ENCODE assay signal across 22 cellular contexts in genomic region chr3:156472150-156472549, GRCh38.
DNase-seq lines count a peak whose midpoint lies in the region; ATAC-seq, FAIRE-seq and TF ChIP-seq lines count a peak whose summit lies in the region.
"Had no signal": no experiment of that assay in that cellular context is flagged by ENCODE, and none has a peak within 500 bp of the region (broad histone marks: within the 10 kb centered on the region; RNA-seq: fewer than 3 reads in every experiment).

No MANE protein-coding gene starts in this region.

- no peaks in the 10 kb centered on the region for H3K9me3 ChIP-seq in CD4-positive, CD25-positive, alpha-beta regulatory T cell (ENCODE audit: control insufficient read depth in 2 of 2, low read length in 2 of 2)
- H3K9me3 ChIP-seq in GM12878 (replicated peaks; ENCODE audit: control insufficient read depth, insufficient read depth, low read length) = no peaks in the 10 kb centered on the region
- H3K9me3 ChIP-seq: BE2C, HAP-1, left ventricle myocardium inferior, Peyer's patch, sigmoid colon had no signal

- peak in 1 of 2 donors; percentile 65 for ATAC-seq in CD4-positive, CD25-positive, alpha-beta regulatory T cell (ENCODE audit: low read depth in 2 of 2)
- ATAC-seq in GM12878 = peak; percentile 64
- ATAC-seq in activated CD8-positive, alpha-beta memory T cell treated with anti-CD3 and anti-CD28 coated beads, Interleukin-2, amount 10 ng/mL, durations not matched to agents 7 days and 5 days = no peak

- no peak for FAIRE-seq in GM12878 (lab: Jason Lieb, UNC)
- FAIRE-seq: GM12892, HTR-8/SVneo, TTC549 had no signal

- CTCF ChIA-PET in GM12878 (lab: Yijun Ruan, JAX) = interaction anchor here (1.9 to 5.4 kb wide), 2 partner anchors 22 to 38 kb away, joined by 6 to 75 read pairs; no protein-coding TSS in a partner anchor
- CTCF ChIA-PET in activated CD8-positive, alpha-beta memory T cell treated with anti-CD3 and anti-CD28 coated beads, Interleukin-2, amount 10 ng/mL, durations not matched to agents 7 days and 5 days (lab: Charles Lee) = interaction anchor here (1.0 to 3.3 kb wide), 4 partner anchors 11 to 665 kb away, joined by 3 to 24 read pairs (median 4); no protein-coding TSS in a partner anchor

- WGBS in GM12878 (ENCODE audit: insufficient coverage, insufficient replicate concordance, low lambda C conversion rate, missing lambda C conversion rate) = 45% methylated on average over 4 of the region's 4 CpGs

- no peak overlapping the region for H3K4me2 ChIP-seq in GM12878 (ENCODE audit: control insufficient read depth, insufficient read depth)

- H3K4me1 Mint-ChIP-seq in CD4-positive, CD25-positive, alpha-beta regulatory T cell = peaks cover 0 to 13% (median 4%) of the 10 kb centered on the region in 4 donors
- H3K4me1 Mint-ChIP-seq in activated CD8-positive, alpha-beta memory T cell treated with anti-CD3 and anti-CD28 coated beads, Interleukin-2, amount 10 ng/mL, durations not matched to agents 7 days and 5 days = no peaks in the 10 kb centered on the region

- TF ChIP-seq CTCF in 22Rv1 (IDR thresholded peaks at IDR 0.05) (peak; percentile 8; the same call in 1 of the 2 replicates), GM20000 (IDR thresholded peaks at IDR 0.05; ENCODE audit: extremely low read depth, missing control alignments) (peak; percentile 14), GM12878 (IDR thresholded peaks at IDR 0.05 in 2 of 3, conservative IDR thresholded peaks at IDR 0.05 in 1 of 3; ENCODE audit: control insufficient read depth in 2 of 3, extremely low read depth in 1 of 3, insufficient read depth in 1 of 3, low read depth in 3 of 3, low read length in 3 of 3) (peak; percentile 18 to 58 (median 33); a peak in 4 of 6 replicates)

- no peak for TF ChIP-seq EP300 in GM12878 (IDR thresholded peaks at IDR 0.05; ENCODE audit: borderline replicate concordance in 1 of 2, control insufficient read depth in 1 of 2, low read depth in 2 of 2, low read length in 2 of 2)

- no peaks in the 10 kb centered on the region for H3K9me3 Mint-ChIP-seq in CD4-positive, CD25-positive, alpha-beta regulatory T cell
- H3K9me3 Mint-ChIP-seq in activated CD8-positive, alpha-beta memory T cell treated with anti-CD3 and anti-CD28 coated beads, Interleukin-2, amount 10 ng/mL, durations not matched to agents 7 days and 5 days (ENCODE audit: low read depth) = no peaks in the 10 kb centered on the region

- H3K36me3 Mint-ChIP-seq in CD4-positive, CD25-positive, alpha-beta regulatory T cell = no peaks in the 10 kb centered on the region
- H3K36me3 Mint-ChIP-seq in activated CD8-positive, alpha-beta memory T cell treated with anti-CD3 and anti-CD28 coated beads, Interleukin-2, amount 10 ng/mL, durations not matched to agents 7 days and 5 days = no peaks in the 10 kb centered on the region

- peaks cover 50% of the 10 kb centered on the region for H3K27me3 Mint-ChIP-seq in CD4-positive, CD25-positive, alpha-beta regulatory T cell
- peaks cover 35% of the 10 kb centered on the region for H3K27me3 Mint-ChIP-seq in activated CD8-positive, alpha-beta memory T cell treated with anti-CD3 and anti-CD28 coated beads, Interleukin-2, amount 10 ng/mL, durations not matched to agents 7 days and 5 days

- TF ChIP-seq RAD21 in GM12878 (IDR thresholded peaks at IDR 0.05; ENCODE audit: insufficient read depth, low read depth, low read length) = peak; percentile 49

- H2AFZ ChIP-seq in GM12878 (ENCODE audit: control insufficient read depth, low read depth, low read length) = no peak overlapping the region

- H4K20me1 ChIP-seq in GM12878 (ENCODE audit: control insufficient read depth, insufficient read depth) = no peaks in the 10 kb centered on the region

- no peak overlapping the region for H3K4me3 ChIP-seq in CD4-positive, CD25-positive, alpha-beta regulatory T cell (ENCODE audit: low read depth, low read length)
- no peak overlapping the region for H3K4me3 ChIP-seq in GM12878
- H3K4me3 ChIP-seq: HAP-1, left ventricle myocardium inferior, Peyer's patch, sigmoid colon had no signal

- TF ChIP-seq POLR2A in GM12878 (IDR thresholded peaks at IDR 0.05; ENCODE audit: low read depth, low read length) = no peak

- in situ Hi-C loops in GM12878 (cut with MboI) = no loop called here

- peak in 2 of 3 donors; percentile 21 to 50 for DNase-seq in CD4-positive, CD25-positive, alpha-beta regulatory T cell
- peak; percentile 13 for DNase-seq in GM20000 (ENCODE audit: low spot score)
- DNase-seq in GM12878 (ENCODE audit: low read depth, low spot score) = no peak
- DNase-seq in activated CD8-positive, alpha-beta memory T cell treated with anti-CD3 and anti-CD28 coated beads, Interleukin-2, amount 10 ng/mL, durations not matched to agents 7 days and 5 days = no peak
- DNase-seq in GM19238 (ENCODE audit: insufficient read length, low spot score) = no peak
- no peak for DNase-seq in NOMO-1 treated with dmso at 0.1 percent for 144 hours (lab: John Stamatoyannopoulos, UW; ENCODE audit: unreplicated experiment)
- DNase-seq: activated effector memory CD4-positive, alpha-beta T cell treated with Interleukin-2 at 50 U/mL for 16 hours; anterior cingulate cortex; DMS53; foreskin melanocyte; left ventricle myocardium inferior; NCI-H187 treated with DMSO at 0.1 percent for 48 hours; NCI-H510A; Peyer's patch; sigmoid colon; stimulated activated CD4-positive, alpha-beta T cell treated with anti-CD3 and anti-CD28 coated beads, Interleukin-2, amount 100 ng/mL, for 24 hours had no signal

- POLR2A ChIA-PET in GM12878 (lab: Charles Lee) = no interaction called here

- H3K27ac ChIP-seq in 22Rv1 = no peak overlapping the region
- H3K27ac ChIP-seq in CD4-positive, CD25-positive, alpha-beta regulatory T cell (ENCODE audit: insufficient read depth, low read length, poor library complexity, severe bottlenecking) = no peak overlapping the region
- H3K27ac ChIP-seq in GM12878 (ENCODE audit: control insufficient read depth, insufficient read depth) = no peak overlapping the region
- H3K27ac ChIP-seq: left ventricle myocardium inferior, Peyer's patch had no signal

- intact Hi-C loops in GM12878 (cut with micrococcal nuclease; ENCODE audit: unreplicated experiment) = loop anchor here (2.0 kb wide), 2 partner anchors 37 to 203 kb away; partner anchors contain the start of gene TIPARP

- H3K36me3 ChIP-seq in CD4-positive, CD25-positive, alpha-beta regulatory T cell (ENCODE audit: control insufficient read depth, insufficient read depth, low read length) = no peaks in the 10 kb centered on the region
- H3K36me3 ChIP-seq in GM12878 (ENCODE audit: control insufficient read depth in 2 of 2, insufficient read depth in 2 of 2, low read length in 1 of 2) = no peaks in the 10 kb centered on the region
- H3K36me3 ChIP-seq: BE2C, HAP-1, left ventricle myocardium inferior, Peyer's patch, sigmoid colon had no signal

- peaks cover 17% of the 10 kb centered on the region for H3K27me3 ChIP-seq in CD4-positive, CD25-positive, alpha-beta regulatory T cell (ENCODE audit: control insufficient read depth, insufficient read depth, low read length)
- H3K27me3 ChIP-seq in GM12878 (replicated peaks in 1 of 2; ENCODE audit: control insufficient read depth in 2 of 2, insufficient read depth in 2 of 2, low read length in 1 of 2) = no peaks in the 10 kb centered on the region; a peak in 2 of 4 replicates
- H3K27me3 ChIP-seq: BE2C, Peyer's patch, sigmoid colon had no signal

- BruUV-seq in GM12878 (replicated peaks; lab: Mats Ljungman, UMichigan) = no TSS peak

- no peaks in the 10 kb centered on the region for H3K4me1 ChIP-seq in CD4-positive, CD25-positive, alpha-beta regulatory T cell (ENCODE audit: control insufficient read depth, insufficient read depth, low read length, poor library complexity, severe bottlenecking)
- H3K4me1 ChIP-seq in GM12878 (ENCODE audit: control insufficient read depth, insufficient read depth, low read length) = no peaks in the 10 kb centered on the region
- H3K4me1 ChIP-seq: HAP-1, Peyer's patch had no signal

- no peak overlapping the region for H3K27ac Mint-ChIP-seq in CD4-positive, CD25-positive, alpha-beta regulatory T cell
- H3K27ac Mint-ChIP-seq in activated CD8-positive, alpha-beta memory T cell treated with anti-CD3 and anti-CD28 coated beads, Interleukin-2, amount 10 ng/mL, durations not matched to agents 7 days and 5 days = no peak overlapping the region

- RAD21 ChIA-PET in GM12878 (lab: Charles Lee; ENCODE audit: unreplicated experiment) = interaction anchor here (0.9 to 1.5 kb wide), 2 partner anchors 35 to 37 kb away, joined by 3 to 5 read pairs; no protein-coding TSS in a partner anchor

- SMC1A ChIA-PET in GM12878 (lab: Charles Lee; ENCODE audit: uncharacterized antibody, unreplicated experiment) = interaction anchor here (4.0 kb wide), 1 partner anchor 36 kb away, joined by 42 read pairs; no protein-coding TSS in a partner anchor

- H3K4me3 Mint-ChIP-seq in CD4-positive, CD25-positive, alpha-beta regulatory T cell = no peak overlapping the region
- no peak overlapping the region for H3K4me3 Mint-ChIP-seq in activated CD8-positive, alpha-beta memory T cell treated with anti-CD3 and anti-CD28 coated beads, Interleukin-2, amount 10 ng/mL, durations not matched to agents 7 days and 5 days

- no peaks in the 10 kb centered on the region for H3K79me2 ChIP-seq in GM12878 (ENCODE audit: control insufficient read depth, insufficient read depth, low read length)

- no peak overlapping the region for H3K9ac ChIP-seq in GM12878 (ENCODE audit: control insufficient read depth, insufficient read depth, low read length)

TF ChIP-seq in GM12878, 131 proteins besides CTCF, POLR2A, EP300 and RAD21:
- TF ChIP-seq SMC3 (IDR thresholded peaks at IDR 0.05; ENCODE audit: borderline replicate concordance, low read length) (peak; percentile 58; the same call in 1 of the 2 replicates), NFYA (IDR thresholded peaks at IDR 0.05; ENCODE audit: borderline replicate concordance, low read depth, low read length) (no peak), MEF2A (IDR thresholded peaks at IDR 0.05; ENCODE audit: insufficient read depth, low read depth, low read length) (no peak)
TF ChIP-seq in GM12878: peak in this region for 1.

Comparison
In these comparisons a context has a peak if more than half of its experiments do, and no peak if none do; other contexts are left out.
1. DNase-seq: peak in CD4-positive, CD25-positive, alpha-beta regulatory T cell (2 of 3) and GM20000 (single experiment); none in GM12878 (single experiment), activated CD8-positive, alpha-beta memory T cell treated with anti-CD3 and anti-CD28 coated beads, Interleukin-2, amount 10 ng/mL, durations not matched to agents 7 days and 5 days (single experiment), GM19238 (single experiment) and NOMO-1 treated with dmso at 0.1 percent for 144 hours (single experiment).
2. Peak in every context shown above with its lines, with median percentiles within 50 percentile points of each other: CTCF ChIP-seq.